8 cellular contexts compared by ENCODE assay signal in genomic region chr3:169764453-169765280, GRCh38. TPM values are rescaled to one million over a fixed set of nuclear protein-coding genes. Genes with fewer than 3 reads are reported as not detected.
A peak's percentile ranks its signal among the peaks of the same experiment; 100 is the strongest.
DNase-seq lines count a peak whose midpoint lies in the region; ATAC-seq and TF ChIP-seq lines count a peak whose summit lies in the region.

Gene TERC, minus strand, starts transcription at chr3:169765060.

- H3K27ac ChIP-seq in DND-41 (ENCODE audit: low read length) (peak within 1 kb of the TSS; percentile 94), KOPT-K1 (ENCODE audit: low read depth, low read length, poor library complexity, severe bottlenecking) (peak within 1 kb of the TSS; percentile 85), RWPE1 (peak within 1 kb of the TSS; percentile 96)

- peak within 1 kb of the TSS; percentile 86 for H3K9ac ChIP-seq in DND-41 (ENCODE audit: low read depth, low read length)

- peak within 1 kb of the TSS; percentile 90 to 92 for H3K27ac Mint-ChIP-seq in natural killer cell

- H3K4me1 Mint-ChIP-seq in natural killer cell = peaks cover 28 to 36% of the 10 kb centered on the region in 2 donors

- ATAC-seq in DND-41 (ENCODE audit: insufficient read depth, low read depth) (peak; percentile 87), GM21723 (IDR thresholded peaks at IDR 0.05; ENCODE audit: unreplicated experiment) (peak; percentile 61), natural killer cell (peak; percentile 77 to 89 (median 84))

- no peaks in the 10 kb centered on the region for H3K36me3 Mint-ChIP-seq in natural killer cell

- H3K27me3 Mint-ChIP-seq in natural killer cell (ENCODE audit: low read depth in 2 of 2) = no peaks in the 10 kb centered on the region

- DNase-seq in DND-41 = peak; percentile 93
- peak; percentile 87 for DNase-seq in RWPE1 (ENCODE audit: low spot score)
- DNase-seq in activated effector memory CD4-positive, alpha-beta T cell treated with Interleukin-2 at 50 U/mL for 16 hours = peak; percentile 88
- peak; percentile 92 for DNase-seq in fibroblast of peridontal ligament (ENCODE audit: extremely low read depth)
- peak; percentile 72 for DNase-seq in natural killer cell
- DNase-seq in stimulated activated naive CD4-positive, alpha-beta T cell treated with Interleukin-2 at 50 U/mL for 16 hours (lab: John Stamatoyannopoulos, UW) = peak; percentile 88

- no peaks in the 10 kb centered on the region for H3K27me3 ChIP-seq in DND-41 (ENCODE audit: insufficient read depth, low read length, poor library complexity)

- peak within 1 kb of the TSS; percentile 73 to 91 for H3K4me3 ChIP-seq in DND-41 (ENCODE audit: low read depth in 1 of 2, low read length in 2 of 2)

- H3K9me3 Mint-ChIP-seq in natural killer cell = no peaks in the 10 kb centered on the region

- POLR2A ChIA-PET in RWPE1 (lab: Yijun Ruan, JAX; ENCODE audit: low non-redundant PET) = interaction anchor here (1.3 kb wide), 1 partner anchor 10 kb away, joined by 3 read pairs; no protein-coding TSS in a partner anchor

- H3K4me1 ChIP-seq in DND-41 (ENCODE audit: insufficient read depth, low read length) = peaks cover 32% of the 10 kb centered on the region

- H3K79me2 ChIP-seq in DND-41 (ENCODE audit: insufficient read depth, low read length) = no peaks in the 10 kb centered on the region

- no peak for TF ChIP-seq CTCF in DND-41 (IDR thresholded peaks at IDR 0.05; ENCODE audit: borderline replicate concordance, extremely low read depth, low read length, poor library complexity, severe bottlenecking)
- TF ChIP-seq CTCF in RWPE1 (conservative IDR thresholded peaks at IDR 0.05; ENCODE audit: low read depth) = no peak
- TF ChIP-seq CTCF in natural killer cell (IDR thresholded peaks at IDR 0.05) = no peak

- H3K36me3 ChIP-seq in DND-41 (ENCODE audit: insufficient read depth, low read length) (no peaks in the 10 kb centered on the region), KOPT-K1 (ENCODE audit: insufficient read depth, low read length) (no peaks in the 10 kb centered on the region)

- no peaks in the 10 kb centered on the region for H4K20me1 ChIP-seq in DND-41 (ENCODE audit: insufficient read depth, low read length)

- CTCF ChIA-PET in RWPE1 (lab: Yijun Ruan, JAX) = interaction anchor here (1.1 kb wide), 1 partner anchor 96 kb away, joined by 4 read pairs; no protein-coding TSS in a partner anchor

- H3K4me2 ChIP-seq in DND-41 (ENCODE audit: insufficient read depth, low read length) = peak within 1 kb of the TSS; percentile 87

- H2AFZ ChIP-seq in DND-41 (ENCODE audit: low read depth, low read length) = peak within 1 kb of the TSS; percentile 97

- intact Hi-C loops in natural killer cell (cut with micrococcal nuclease) = loop anchor here (1.0 to 5.0 kb wide), 4 partner anchors 9 to 418 kb away; partner anchors contain the start of genes GPR160, MYNN, PHC3 and SEC62

- H3K9me3 ChIP-seq in DND-41 (ENCODE audit: insufficient read depth, low read length, severe bottlenecking) (no peaks in the 10 kb centered on the region), KOPT-K1 (ENCODE audit: insufficient read depth, low read length, poor library complexity, severe bottlenecking) (no peaks in the 10 kb centered on the region)

- H3K4me3 Mint-ChIP-seq in natural killer cell = peak within 1 kb of the TSS; percentile 99

RNA-seq across cellular contexts. Expression of gene TERC, which starts in this region (rescaled TPM):
- 1 to 10 TPM in 2 of 3 donors, under 1 TPM in 1; 0.92 to 2.7 (median 1.3) TPM for total RNA-seq in natural killer cell

Comparison
In these comparisons a context has a peak if more than half of its experiments do, and no peak if none do; other contexts are left out.
1. Peak in every context shown above with its lines: DNase-seq, ATAC-seq, H3K4me3 ChIP-seq and H3K27ac ChIP-seq.